Comparison of ENCODE assay signal across 13 cellular contexts in genomic region chr6:14784596-14785360, GRCh38.
A peak's percentile ranks its signal among the peaks of the same experiment; 100 is the strongest.
DNase-seq lines count a peak whose midpoint lies in the region; ATAC-seq, FAIRE-seq and TF ChIP-seq lines count a peak whose summit lies in the region.
"Had no signal": no experiment of that assay in that cellular context is flagged by ENCODE, and none has a peak within 500 bp of the region (broad histone marks: within the 10 kb centered on the region; RNA-seq: fewer than 3 reads in every experiment).

No MANE protein-coding gene starts in this region.

- BruUV-seq in IMR-90 (replicated peaks; lab: Mats Ljungman, UMichigan): no TSS peak

- in situ Hi-C loops in IMR-90 (cut with MboI; ENCODE audit: low sequenced_read_pairs): no loop called here

- H2BK120ac ChIP-seq in IMR-90 (ENCODE audit: low read depth, low read length): peak overlapping the region; percentile 53; the same call in 1 of the 2 replicates

- H3K27ac ChIP-seq in CD4-positive, CD25-positive, alpha-beta regulatory T cell (ENCODE audit: insufficient read depth, low read length, poor library complexity, severe bottlenecking): no peak overlapping the region
- H3K27ac ChIP-seq in IMR-90 (ENCODE audit: insufficient read depth, low read length) (no peak overlapping the region), esophagus squamous epithelium (peak overlapping the region in 3 of 4 donors; percentile 33 to 46 (median 45)), kidney (ENCODE audit: low read depth in 2 of 2, low read length in 2 of 2) (no peak overlapping the region)

- no peaks in the 10 kb centered on the region for H3K9me3 Mint-ChIP-seq in CD4-positive, CD25-positive, alpha-beta regulatory T cell
- peaks cover 2% of the 10 kb centered on the region for H3K9me3 Mint-ChIP-seq in glutamatergic neuron (ENCODE audit: unreplicated experiment)
- H3K9me3 Mint-ChIP-seq: memory B cell had no signal

- peaks cover 4% of the 10 kb centered on the region for H3K27me3 Mint-ChIP-seq in CD4-positive, CD25-positive, alpha-beta regulatory T cell
- peaks cover 6% of the 10 kb centered on the region for H3K27me3 Mint-ChIP-seq in glutamatergic neuron (ENCODE audit: unreplicated experiment)
- H3K27me3 Mint-ChIP-seq: memory B cell had no signal

- H2AK5ac ChIP-seq in IMR-90 (ENCODE audit: low read depth, low read length): no peak overlapping the region

- H2BK15ac ChIP-seq in IMR-90 (ENCODE audit: low read depth, low read length): no peak overlapping the region; the same call in 2 of the 3 replicates

- H2BK20ac ChIP-seq in IMR-90 (ENCODE audit: low read depth, low read length): peak overlapping the region; percentile 6

- H3K9ac ChIP-seq in IMR-90 (ENCODE audit: low read depth, low read length) (no peak overlapping the region), kidney (ENCODE audit: low read length in 2 of 2) (no peak overlapping the region)

- intact Hi-C loops in IMR-90 (cut with micrococcal nuclease): no loop called here
- intact Hi-C loops in esophagus squamous epithelium (cut with DNase I): no loop called here
- intact Hi-C loops in kidney (cut with DNase I): no loop called here
- intact Hi-C loops in posterior cingulate gyrus (cut with DNase I): no loop called here

- peaks cover 4% of the 10 kb centered on the region for H3K4me1 ChIP-seq in CD4-positive, CD25-positive, alpha-beta regulatory T cell (ENCODE audit: control insufficient read depth, insufficient read depth, low read length, poor library complexity, severe bottlenecking)
- no peaks in the 10 kb centered on the region; the same call in 1 of the 2 replicates for H3K4me1 ChIP-seq in IMR-90 (ENCODE audit: control insufficient read depth, insufficient read depth, low read length)
- H3K4me1 ChIP-seq in esophagus squamous epithelium: peaks cover 0 to 12% (median 0%) of the 10 kb centered on the region in 3 donors
- no peaks in the 10 kb centered on the region for H3K4me1 ChIP-seq in kidney (ENCODE audit: control insufficient read depth in 1 of 2, insufficient read depth in 1 of 2, low read depth in 1 of 2, low read length in 2 of 2)

- H3K27ac Mint-ChIP-seq in CD4-positive, CD25-positive, alpha-beta regulatory T cell: peak overlapping the region in 1 of 3 donors; percentile 74
- no peak overlapping the region for H3K27ac Mint-ChIP-seq in glutamatergic neuron (ENCODE audit: unreplicated experiment)
- H3K27ac Mint-ChIP-seq: memory B cell had no signal

- POLR2A ChIA-PET in IMR-90 (lab: Charles Lee; ENCODE audit: unreplicated experiment): no interaction called here

- H3K14ac ChIP-seq in IMR-90 (replicated peaks; ENCODE audit: low read depth, low read length): no peak overlapping the region

- H3K36me3 ChIP-seq in CD4-positive, CD25-positive, alpha-beta regulatory T cell (ENCODE audit: control insufficient read depth, insufficient read depth, low read length): no peaks in the 10 kb centered on the region
- H3K36me3 ChIP-seq in IMR-90 (ENCODE audit: control insufficient read depth, insufficient read depth, low read length) (no peaks in the 10 kb centered on the region), esophagus squamous epithelium (no peaks in the 10 kb centered on the region), kidney (ENCODE audit: control insufficient read depth in 1 of 2, insufficient read depth in 2 of 2, low read length in 2 of 2) (no peaks in the 10 kb centered on the region)

- H2BK5ac ChIP-seq in IMR-90 (ENCODE audit: low read depth, low read length, poor library complexity, severe bottlenecking): no peak overlapping the region

- ATAC-seq in CD4-positive, CD25-positive, alpha-beta regulatory T cell (ENCODE audit: low read depth in 2 of 2): peak; percentile 28 to 48
- no peak for ATAC-seq in IMR-90 (ENCODE audit: low read depth)

- H3K36me3 Mint-ChIP-seq in CD4-positive, CD25-positive, alpha-beta regulatory T cell: no peaks in the 10 kb centered on the region
- no peaks in the 10 kb centered on the region for H3K36me3 Mint-ChIP-seq in glutamatergic neuron (ENCODE audit: unreplicated experiment)
- H3K36me3 Mint-ChIP-seq: memory B cell had no signal

- TF ChIP-seq CTCF in IMR-90 (conservative IDR thresholded peaks at IDR 0.05; ENCODE audit: low read depth, low read length) (no peak), esophagus squamous epithelium (IDR thresholded peaks at IDR 0.05) (no peak), kidney (IDR thresholded peaks at IDR 0.05; ENCODE audit: borderline replicate concordance, extremely low read depth, insufficient read depth) (no peak), glutamatergic neuron (IDR thresholded peaks at IDR 0.05; ENCODE audit: partially characterized antibody, unreplicated experiment) (no peak)

- dilution Hi-C loops in IMR-90 (cut with HindIII; ENCODE audit: low sequenced_read_pairs, unreplicated experiment): no loop called here

- H4K20me1 ChIP-seq in IMR-90 (ENCODE audit: insufficient read depth, low read length): no peaks in the 10 kb centered on the region

- H3K9me1 ChIP-seq in IMR-90 (ENCODE audit: insufficient read depth, low read length): peaks cover 4% of the 10 kb centered on the region; the same call in 1 of the 2 replicates

- peak overlapping the region; percentile 30 to 77 (median 46) for H3K4me3 Mint-ChIP-seq in CD4-positive, CD25-positive, alpha-beta regulatory T cell
- no peak overlapping the region for H3K4me3 Mint-ChIP-seq in glutamatergic neuron (ENCODE audit: unreplicated experiment)
- H3K4me3 Mint-ChIP-seq: memory B cell had no signal

- peak overlapping the region; percentile 1 for H3K4me3 ChIP-seq in CD4-positive, CD25-positive, alpha-beta regulatory T cell (ENCODE audit: low read depth, low read length)
- no peak overlapping the region for H3K4me3 ChIP-seq in IMR-90 (ENCODE audit: insufficient read depth, low read depth, low read length)
- H3K4me3 ChIP-seq in esophagus squamous epithelium: no peak overlapping the region
- H3K4me3 ChIP-seq in kidney (ENCODE audit: low read length in 2 of 2): no peak overlapping the region

- H3K4ac ChIP-seq in IMR-90 (ENCODE audit: low read depth, low read length): 0 out of 2 replicates have a peak overlapping the region, but pooled peaks have one; percentile 3

- no peak overlapping the region for H4K5ac ChIP-seq in IMR-90 (ENCODE audit: low read depth, low read length)

- 56% methylated on average over 7 of the region's 14 CpGs; no CpG with 5 or more reads in 1 of the 2 experiments for WGBS in IMR-90 (ENCODE audit: extremely low coverage in 2 of 2, insufficient read length in 1 of 2), 2 experiments
- WGBS in esophagus squamous epithelium, 2 donors: 58 to 66% methylated on average over 9 to 11 of the region's 14 CpGs

- peak overlapping the region; percentile 6 for H2AFZ ChIP-seq in IMR-90 (replicated peaks; ENCODE audit: low read length, poor library complexity)

- H4K91ac ChIP-seq in IMR-90 (ENCODE audit: insufficient read depth, low read depth, low read length): peak overlapping the region; percentile 12; the same call in 1 of the 2 replicates

- H3K18ac ChIP-seq in IMR-90 (ENCODE audit: low read depth, low read length): no peak overlapping the region

- peak overlapping the region; percentile 3 to 27; a peak in 2 of 4 replicates for H4K8ac ChIP-seq in IMR-90 (ENCODE audit: low read depth in 2 of 2, low read length in 2 of 2)

- peak overlapping the region; percentile 5 for H2AK9ac ChIP-seq in IMR-90 (replicated peaks; ENCODE audit: low read depth, low read length, poor library complexity)

- no peak overlapping the region for H3K56ac ChIP-seq in IMR-90 (ENCODE audit: extremely low read depth, insufficient read depth, low read length)

- TF ChIP-seq RAD21 in IMR-90 (IDR thresholded peaks at IDR 0.05; ENCODE audit: low read length): no peak

- H3K4me2 ChIP-seq in IMR-90 (ENCODE audit: low read depth, low read length): peak overlapping the region; percentile 11; the same call in 1 of the 2 replicates

- no peak for FAIRE-seq in kidney (lab: Jason Lieb, UNC)

- TF ChIP-seq POLR2A in IMR-90 (IDR thresholded peaks at IDR 0.05; ENCODE audit: low read depth, low read length) (no peak), esophagus squamous epithelium (IDR thresholded peaks at IDR 0.05) (no peak)

- peaks cover 0 to 16% (median 11%) of the 10 kb centered on the region in 4 donors for H3K4me1 Mint-ChIP-seq in CD4-positive, CD25-positive, alpha-beta regulatory T cell
- peaks cover 6% of the 10 kb centered on the region for H3K4me1 Mint-ChIP-seq in glutamatergic neuron (ENCODE audit: low read depth, unreplicated experiment)

- DNase-seq in CD4-positive, CD25-positive, alpha-beta regulatory T cell: peak in 2 of 3 donors; percentile 15 to 63
- DNase-seq in IMR-90: no peak
- peak; percentile 8 for DNase-seq in activated CD4-positive, alpha-beta T cell treated with anti-CD3 and anti-CD28 coated beads for 48 hours
- no peak for DNase-seq in esophagus squamous epithelium (lab: John Stamatoyannopoulos, UW)
- DNase-seq in dermis blood vessel endothelial cell: no peak
- no peak for DNase-seq in kidney
- DNase-seq in posterior cingulate gyrus: no peak
- no peak for DNase-seq in glutamatergic neuron
- DNase-seq: activated CD8-positive, alpha-beta memory T cell treated with anti-CD3 and anti-CD28 coated beads, Interleukin-2, amount 50 U/mL, for 48 hours; effector CD8-positive, alpha-beta T cell; Kasumi-1; SHP77 had no signal

- CTCF ChIA-PET in IMR-90 (lab: Yijun Ruan, JAX): no interaction called here

- no peaks in the 10 kb centered on the region for H3K9me3 ChIP-seq in CD4-positive, CD25-positive, alpha-beta regulatory T cell (ENCODE audit: control insufficient read depth in 2 of 2, low read length in 2 of 2)
- H3K9me3 ChIP-seq in IMR-90 (ENCODE audit: control insufficient read depth, insufficient read depth, low read length) (no peaks in the 10 kb centered on the region), esophagus squamous epithelium (no peaks in the 10 kb centered on the region), kidney (ENCODE audit: control insufficient read depth in 1 of 2, low read length in 2 of 2) (no peaks in the 10 kb centered on the region)

- H3K23ac ChIP-seq in IMR-90 (ENCODE audit: low read depth, low read length): peak overlapping the region; percentile 20; the same call in 1 of the 2 replicates

- H3K27me3 ChIP-seq in CD4-positive, CD25-positive, alpha-beta regulatory T cell (ENCODE audit: control insufficient read depth, insufficient read depth, low read length): no peaks in the 10 kb centered on the region
- H3K27me3 ChIP-seq in IMR-90 (ENCODE audit: control insufficient read depth, insufficient read depth, low read length) (no peaks in the 10 kb centered on the region), esophagus squamous epithelium (no peaks in the 10 kb centered on the region)

- H3K79me1 ChIP-seq in IMR-90 (ENCODE audit: low read depth in 1 of 2, low read length in 2 of 2): no peaks in the 10 kb centered on the region

TF ChIP-seq in IMR-90, 13 proteins besides CTCF, POLR2A, EP300 and RAD21:
- TF ChIP-seq BHLHE40 (IDR thresholded peaks at IDR 0.05; ENCODE audit: low read depth, low read length): no peak
TF ChIP-seq in IMR-90: peak in this region for 0.

Comparison
In these comparisons a context has a peak if more than half of its experiments do, and no peak if none do; other contexts are left out.
1. DNase-seq: peak in CD4-positive, CD25-positive, alpha-beta regulatory T cell (2 of 3) and activated CD4-positive, alpha-beta T cell treated with anti-CD3 and anti-CD28 coated beads for 48 hours (single experiment); none in IMR-90 (single experiment), esophagus squamous epithelium (single experiment), dermis blood vessel endothelial cell (single experiment), kidney (single experiment), posterior cingulate gyrus (0 of 10) and glutamatergic neuron (single experiment).
2. H3K27ac ChIP-seq: peak in esophagus squamous epithelium (3 of 4); none in CD4-positive, CD25-positive, alpha-beta regulatory T cell (single experiment), IMR-90 (single experiment) and kidney (0 of 2).